ENCODE assay signal across 8 cellular contexts in the genomic region with DNA sequence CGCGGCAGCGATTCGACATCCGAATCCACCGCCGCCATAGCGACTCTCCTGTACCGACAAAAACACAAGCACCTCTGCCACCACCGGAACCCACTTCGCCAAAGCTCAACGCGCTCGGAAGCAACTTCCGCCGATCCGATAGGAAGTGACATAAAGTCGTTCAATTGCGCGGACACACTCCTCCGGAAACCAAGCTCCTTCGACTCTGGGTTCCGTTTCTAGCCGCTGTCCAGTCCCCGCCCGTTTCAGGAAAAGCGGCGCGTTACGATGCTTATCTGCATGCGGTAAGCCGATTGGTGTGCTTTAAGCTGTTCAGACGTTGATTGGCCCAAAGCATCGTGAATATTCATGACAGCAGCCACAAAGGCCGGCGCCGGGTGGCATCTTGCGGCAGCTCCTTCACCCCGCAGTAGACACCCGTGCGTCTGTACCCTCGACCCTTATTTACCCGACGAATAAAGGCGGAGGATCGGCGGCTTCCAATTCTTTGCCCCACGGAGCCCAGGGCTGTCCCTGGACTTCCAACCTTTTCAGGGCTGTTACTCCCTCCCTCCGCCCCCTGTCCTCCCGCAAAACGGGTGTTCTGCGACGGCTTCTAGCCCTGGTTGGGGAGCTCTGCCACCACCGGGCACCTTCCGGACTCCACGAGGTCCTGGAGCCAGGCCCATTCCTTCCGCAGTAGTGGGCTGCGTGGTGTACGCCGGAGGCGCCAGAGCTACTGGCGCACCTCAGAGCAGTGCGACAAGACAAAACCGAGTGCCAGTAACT. TPM values are rescaled to one million over a fixed set of nuclear protein-coding genes. Genes with fewer than 3 reads are reported as not detected.
DNase-seq lines count a peak whose midpoint lies in the region; TF ChIP-seq lines count a peak whose summit lies in the region.

A gene with protein sequence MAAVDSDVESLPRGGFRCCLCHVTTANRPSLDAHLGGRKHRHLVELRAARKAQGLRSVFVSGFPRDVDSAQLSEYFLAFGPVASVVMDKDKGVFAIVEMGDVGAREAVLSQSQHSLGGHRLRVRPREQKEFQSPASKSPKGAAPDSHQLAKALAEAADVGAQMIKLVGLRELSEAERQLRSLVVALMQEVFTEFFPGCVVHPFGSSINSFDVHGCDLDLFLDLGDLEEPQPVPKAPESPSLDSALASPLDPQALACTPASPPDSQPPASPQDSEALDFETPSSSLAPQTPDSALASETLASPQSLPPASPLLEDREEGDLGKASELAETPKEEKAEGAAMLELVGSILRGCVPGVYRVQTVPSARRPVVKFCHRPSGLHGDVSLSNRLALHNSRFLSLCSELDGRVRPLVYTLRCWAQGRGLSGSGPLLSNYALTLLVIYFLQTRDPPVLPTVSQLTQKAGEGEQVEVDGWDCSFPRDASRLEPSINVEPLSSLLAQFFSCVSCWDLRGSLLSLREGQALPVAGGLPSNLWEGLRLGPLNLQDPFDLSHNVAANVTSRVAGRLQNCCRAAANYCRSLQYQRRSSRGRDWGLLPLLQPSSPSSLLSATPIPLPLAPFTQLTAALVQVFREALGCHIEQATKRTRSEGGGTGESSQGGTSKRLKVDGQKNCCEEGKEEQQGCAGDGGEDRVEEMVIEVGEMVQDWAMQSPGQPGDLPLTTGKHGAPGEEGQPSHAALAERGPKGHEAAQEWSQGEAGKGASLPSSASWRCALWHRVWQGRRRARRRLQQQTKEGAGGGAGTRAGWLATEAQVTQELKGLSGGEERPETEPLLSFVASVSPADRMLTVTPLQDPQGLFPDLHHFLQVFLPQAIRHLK (minus strand): TSS at position 76 of the 768 bp plus-strand sequence. CDS start 38 bp downstream, at position 38.

- no peaks in the 10 kb centered on the region for H3K9me3 Mint-ChIP-seq in HFFc6
- H3K9me3 Mint-ChIP-seq in activated naive CD4-positive, alpha-beta T cell treated with anti-CD3 and anti-CD28 coated beads, Interleukin-2, amount 10 ng/mL, durations not matched to agents 7 days and 5 days = no peaks in the 10 kb centered on the region

- H3K9me3 ChIP-seq in SK-N-MC (ENCODE audit: low read depth, low read length) = no peaks in the 10 kb centered on the region
- H3K9me3 ChIP-seq in suprapubic skin = no peaks in the 10 kb centered on the region

- DNase-seq in GM04503 (ENCODE audit: low read depth) = peak; percentile 95
- peak; percentile 99 for DNase-seq in HFFc6
- DNase-seq in NB4 (ENCODE audit: low read depth) = peak; percentile 100
- peak; percentile 98 for DNase-seq in SK-N-MC (ENCODE audit: low read depth, low spot score)
- DNase-seq in activated naive CD4-positive, alpha-beta T cell treated with anti-CD3 and anti-CD28 coated beads, Interleukin-2, amount 10 ng/mL, durations not matched to agents 7 days and 5 days = peak; percentile 98
- peak; percentile 92 for DNase-seq in germinal center (ENCODE audit: low spot score)
- peak; percentile 98 for DNase-seq in non-pigmented ciliary epithelial cell (ENCODE audit: low read depth)
- DNase-seq in suprapubic skin (ENCODE audit: low spot score in 2 of 2) = peak; percentile 98 to 99

- TF ChIP-seq EP300 in suprapubic skin (IDR thresholded peaks at IDR 0.05) = no peak

- WGBS in suprapubic skin = 0% methylated on average over 38 of the region's 64 CpGs

- H3K4me3 Mint-ChIP-seq in HFFc6 = peak within 1 kb of the TSS; percentile 98
- peak within 1 kb of the TSS; percentile 100 for H3K4me3 Mint-ChIP-seq in activated naive CD4-positive, alpha-beta T cell treated with anti-CD3 and anti-CD28 coated beads, Interleukin-2, amount 10 ng/mL, durations not matched to agents 7 days and 5 days

- TF ChIP-seq CTCF in HFFc6 (IDR thresholded peaks at IDR 0.05) (peak; percentile 23; the same call in 1 of the 2 replicates), NB4 (IDR thresholded peaks at IDR 0.05; ENCODE audit: low read depth, low read length) (peak; percentile 17), suprapubic skin (IDR thresholded peaks at IDR 0.05) (peak in 1 of 2 donors; percentile 7)

- peaks cover 8% of the 10 kb centered on the region for H3K27me3 Mint-ChIP-seq in HFFc6 (ENCODE audit: insufficient read depth)
- no peaks in the 10 kb centered on the region for H3K27me3 Mint-ChIP-seq in activated naive CD4-positive, alpha-beta T cell treated with anti-CD3 and anti-CD28 coated beads, Interleukin-2, amount 10 ng/mL, durations not matched to agents 7 days and 5 days

- H3K4me1 ChIP-seq in suprapubic skin = peaks cover 38% of the 10 kb centered on the region

- TF ChIP-seq POLR2A in NB4 (IDR thresholded peaks at IDR 0.05; ENCODE audit: extremely low read depth, insufficient read length) (peak; percentile 97), suprapubic skin (IDR thresholded peaks at IDR 0.05) (peak; percentile 62 to 83)

- H3K27ac ChIP-seq in SK-N-MC (peak within 1 kb of the TSS; percentile 89), suprapubic skin (peak within 1 kb of the TSS; percentile 95)

- no peaks in the 10 kb centered on the region for H3K27me3 ChIP-seq in suprapubic skin

- peaks cover 28% of the 10 kb centered on the region for H3K36me3 Mint-ChIP-seq in HFFc6 (ENCODE audit: low read depth)
- peaks cover 49% of the 10 kb centered on the region for H3K36me3 Mint-ChIP-seq in activated naive CD4-positive, alpha-beta T cell treated with anti-CD3 and anti-CD28 coated beads, Interleukin-2, amount 10 ng/mL, durations not matched to agents 7 days and 5 days

- peaks cover 42% of the 10 kb centered on the region for H3K4me1 Mint-ChIP-seq in HFFc6 (ENCODE audit: low read depth)
- H3K4me1 Mint-ChIP-seq in activated naive CD4-positive, alpha-beta T cell treated with anti-CD3 and anti-CD28 coated beads, Interleukin-2, amount 10 ng/mL, durations not matched to agents 7 days and 5 days = peaks cover 56% of the 10 kb centered on the region

- peak within 1 kb of the TSS; percentile 97 for H3K4me3 ChIP-seq in NB4 (ENCODE audit: low read depth, low read length)
- H3K4me3 ChIP-seq in SK-N-MC = peak within 1 kb of the TSS; percentile 90
- peak within 1 kb of the TSS; percentile 88 for H3K4me3 ChIP-seq in suprapubic skin

- H3K9ac ChIP-seq in SK-N-MC (ENCODE audit: insufficient read length) = peak within 1 kb of the TSS; percentile 94

- CTCF ChIA-PET in activated naive CD4-positive, alpha-beta T cell treated with anti-CD3 and anti-CD28 coated beads, Interleukin-2, amount 10 ng/mL, durations not matched to agents 7 days and 5 days (lab: Charles Lee) = interaction anchor here (0.7 to 5.6 kb wide), 25 partner anchors 10 to 279 kb away, joined by 3 to 44 read pairs (median 4); a partner anchor contains a TSS

- peak within 1 kb of the TSS; percentile 94 for H3K27ac Mint-ChIP-seq in HFFc6
- peak within 1 kb of the TSS; percentile 98 for H3K27ac Mint-ChIP-seq in activated naive CD4-positive, alpha-beta T cell treated with anti-CD3 and anti-CD28 coated beads, Interleukin-2, amount 10 ng/mL, durations not matched to agents 7 days and 5 days

- H3K36me3 ChIP-seq in SK-N-MC (ENCODE audit: insufficient read depth, low read length) (peaks cover 55% of the 10 kb centered on the region), suprapubic skin (peaks cover 50% of the 10 kb centered on the region)

RNA-seq across cellular contexts. Expression of the gene that starts here (rescaled TPM):
- total RNA-seq in HFFc6 (2021; fragmentation: NEBNext Ultra II Directional; extraction: Animal tissue kit (Norgen Biotek cat#: 25700)) = 10 to 100 TPM; 14.6 to 18.0 (median 16.9) TPM
- total RNA-seq in suprapubic skin = 10 to 100 TPM in 3 of 4 donors, 1 to 10 TPM in 1; 8.0 to 16.3 (median 12.5) TPM

Comparison
In these comparisons a context has a peak if more than half of its experiments do, and no peak if none do; other contexts are left out.
1. Peak in every context shown above with its lines: DNase-seq, H3K4me3 ChIP-seq and H3K27ac ChIP-seq.